In genomic region chr15:86915811-86916331, GRCh38 we compare ENCODE assay signal across 8 cellular contexts.
DNase-seq lines count a peak whose midpoint lies in the region; ATAC-seq and TF ChIP-seq lines count a peak whose summit lies in the region.

No MANE protein-coding gene starts in this region.

- H3K4me1 ChIP-seq in fibroblast of lung (ENCODE audit: control insufficient read depth, extremely low read depth, insufficient read depth, low read length), result no peaks in the 10 kb centered on the region

- no peak overlapping the region for H3K4me3 ChIP-seq in AG09309 (ENCODE audit: control insufficient read depth, low read depth, low read length)
- no peak overlapping the region for H3K4me3 ChIP-seq in fibroblast of lung (replicated peaks in 1 of 4; ENCODE audit: control extremely low read depth in 1 of 4, insufficient read depth in 1 of 4, low read depth in 3 of 4, low read length in 4 of 4)

- H3K27me3 ChIP-seq in fibroblast of lung (ENCODE audit: control insufficient read depth, insufficient read depth, low read length), result no peaks in the 10 kb centered on the region

- no peak overlapping the region for H3K27ac Mint-ChIP-seq in effector memory CD8-positive, alpha-beta T cell

- no peaks in the 10 kb centered on the region for H3K9me3 Mint-ChIP-seq in effector memory CD8-positive, alpha-beta T cell

- peaks cover 5 to 15% of the 10 kb centered on the region in 2 donors for H3K27me3 Mint-ChIP-seq in effector memory CD8-positive, alpha-beta T cell

- H3K36me3 ChIP-seq in fibroblast of lung (ENCODE audit: control insufficient read depth, insufficient read depth, low read length), result no peaks in the 10 kb centered on the region

- no peak overlapping the region for H3K4me3 Mint-ChIP-seq in effector memory CD8-positive, alpha-beta T cell

- no peaks in the 10 kb centered on the region for H3K79me2 ChIP-seq in fibroblast of lung (ENCODE audit: control insufficient read depth, insufficient read depth, low read length)

- no peaks in the 10 kb centered on the region for H3K4me1 Mint-ChIP-seq in effector memory CD8-positive, alpha-beta T cell (ENCODE audit: low read depth in 2 of 2)

- H3K9me3 ChIP-seq in fibroblast of lung (ENCODE audit: control insufficient read depth, insufficient read depth, low read depth, low read length), result no peaks in the 10 kb centered on the region

- no peak for ATAC-seq in effector memory CD8-positive, alpha-beta T cell (replicated peaks)
- no peak for ATAC-seq in GM21360 (IDR thresholded peaks at IDR 0.05; ENCODE audit: unreplicated experiment)

- no peak overlapping the region for H3K9ac ChIP-seq in fibroblast of lung (ENCODE audit: insufficient read depth, low read length)

- no peak overlapping the region for H2AFZ ChIP-seq in fibroblast of lung (ENCODE audit: low read length)

- no peak overlapping the region for H3K27ac ChIP-seq in fibroblast of lung (ENCODE audit: insufficient read depth, low read length)

- no peaks in the 10 kb centered on the region for H3K36me3 Mint-ChIP-seq in effector memory CD8-positive, alpha-beta T cell (ENCODE audit: insufficient read depth)

- peak; percentile 2 for DNase-seq in AG09309 (ENCODE audit: low read depth)
- DNase-seq in HK-2 (ENCODE audit: unreplicated experiment), result peak; percentile 7
- DNase-seq in RKO (ENCODE audit: low spot score), result peak; percentile 67
- peak; percentile 54 to 72 for DNase-seq in fibroblast of lung (ENCODE audit: low read depth in 2 of 2)
- peak in 46 of 56 donors; percentile 4 to 78 (median 46) for DNase-seq in nucleus accumbens (lab: John Stamatoyannopoulos, UW)
- no peak for DNase-seq in effector memory CD8-positive, alpha-beta T cell
- DNase-seq in D341Med (ENCODE audit: low spot score), result no peak

- H4K20me1 ChIP-seq in fibroblast of lung (ENCODE audit: control insufficient read depth, extremely low read depth, insufficient read depth, low read length), result no peaks in the 10 kb centered on the region

- no peak overlapping the region for H3K4me2 ChIP-seq in fibroblast of lung (ENCODE audit: extremely low read depth, insufficient read depth, low read length)

- TF ChIP-seq CTCF in AG09309 (IDR thresholded peaks at IDR 0.05; ENCODE audit: control insufficient read depth, insufficient read depth, low read depth, low read length, missing control alignments) (peak; percentile 50), fibroblast of lung (conservative IDR thresholded peaks at IDR 0.05 in 1 of 2, IDR thresholded peaks at IDR 0.05 in 1 of 2; ENCODE audit: low read depth in 1 of 2, low read length in 2 of 2) (peak; percentile 46 to 52)

Comparison
In these comparisons a context has a peak if more than half of its experiments do, and no peak if none do; other contexts are left out.
1. DNase-seq: peak in AG09309 (single experiment), HK-2 (single experiment), RKO (single experiment), fibroblast of lung (2 of 2) and nucleus accumbens (46 of 56); none in effector memory CD8-positive, alpha-beta T cell (0 of 3) and D341Med (single experiment).